8 cellular contexts compared by ENCODE assay signal in the genomic region with DNA sequence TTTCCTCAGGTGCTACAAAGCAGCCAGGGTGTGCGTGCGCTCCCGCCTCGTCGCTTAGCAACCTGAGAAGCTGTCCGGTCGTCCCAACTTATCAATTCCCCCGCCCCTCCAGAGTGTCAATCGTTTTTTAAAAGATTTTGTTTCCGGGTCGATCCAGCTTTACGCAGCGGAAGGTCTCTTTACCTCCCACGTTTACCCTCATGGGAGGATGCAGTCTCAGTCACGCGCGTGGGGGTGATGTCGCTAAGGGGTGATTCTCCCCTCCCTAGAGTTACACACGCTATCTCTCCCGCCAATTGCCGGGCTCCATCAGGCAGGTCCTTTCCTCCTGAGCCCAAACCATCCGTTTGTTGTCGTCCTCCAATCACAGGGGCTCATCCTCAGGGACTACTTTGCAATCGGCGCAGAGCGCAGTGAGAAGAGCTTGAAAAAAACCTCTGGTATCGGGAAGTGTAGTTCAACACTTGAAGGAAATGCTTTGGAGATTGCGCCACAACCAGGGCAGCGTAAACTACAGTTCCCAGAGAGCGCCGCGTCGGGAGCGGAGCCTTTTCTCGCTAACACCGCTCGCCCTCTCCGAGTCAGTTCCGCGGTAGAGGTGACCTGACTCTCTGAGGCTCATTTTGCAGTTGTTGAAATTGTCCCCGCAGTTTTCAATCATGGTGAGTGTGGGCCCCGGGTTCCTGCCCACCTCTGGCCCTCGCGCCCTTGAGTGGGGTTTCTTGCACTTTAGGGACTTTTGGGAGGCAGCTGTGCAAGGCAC. TPM values are rescaled to one million over a fixed set of nuclear protein-coding genes. Genes with fewer than 3 reads are reported as not detected.
DNase-seq lines count a peak whose midpoint lies in the region; ATAC-seq and TF ChIP-seq lines count a peak whose summit lies in the region.

A gene (plus strand): TSS at position 579 of the 763 bp plus-strand sequence. CDS start 81 bp downstream, at position 660.
A gene with protein sequence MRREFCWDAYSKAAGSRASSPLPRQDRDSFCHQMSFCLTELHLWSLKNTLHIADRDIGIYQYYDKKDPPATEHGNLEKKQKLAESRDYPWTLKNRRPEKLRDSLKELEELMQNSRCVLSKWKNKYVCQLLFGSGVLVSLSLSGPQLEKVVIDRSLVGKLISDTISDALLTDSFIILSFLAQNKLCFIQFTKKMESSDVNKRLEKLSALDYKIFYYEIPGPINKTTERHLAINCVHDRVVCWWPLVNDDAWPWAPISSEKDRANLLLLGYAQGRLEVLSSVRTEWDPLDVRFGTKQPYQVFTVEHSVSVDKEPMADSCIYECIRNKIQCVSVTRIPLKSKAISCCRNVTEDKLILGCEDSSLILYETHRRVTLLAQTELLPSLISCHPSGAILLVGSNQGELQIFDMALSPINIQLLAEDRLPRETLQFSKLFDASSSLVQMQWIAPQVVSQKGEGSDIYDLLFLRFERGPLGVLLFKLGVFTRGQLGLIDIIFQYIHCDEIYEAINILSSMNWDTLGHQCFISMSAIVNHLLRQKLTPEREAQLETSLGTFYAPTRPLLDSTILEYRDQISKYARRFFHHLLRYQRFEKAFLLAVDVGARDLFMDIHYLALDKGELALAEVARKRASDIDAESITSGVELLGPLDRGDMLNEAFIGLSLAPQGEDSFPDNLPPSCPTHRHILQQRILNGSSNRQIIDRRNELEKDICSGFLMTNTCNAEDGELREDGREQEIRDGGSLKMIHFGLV (minus strand): TSS at position 93 of the 763 bp plus-strand sequence. CDS start 206 bp downstream, outside the sequence.

- no peaks in the 10 kb centered on the region; the same call in 1 of the 2 replicates for H3K36me3 ChIP-seq in PC-3 (ENCODE audit: low read depth, low read length)

- peaks cover 29% of the 10 kb centered on the region for H3K4me1 ChIP-seq in PC-3 (ENCODE audit: insufficient read depth, low read length)

- H3K4me2 ChIP-seq in PC-3 (ENCODE audit: low read length): peak within 1 kb of the TSS; percentile 89

- peaks cover 49% of the 10 kb centered on the region for H3K36me3 Mint-ChIP-seq in activated T-cell treated with anti-CD3 and anti-CD28 coated beads, Interleukin-2, amount 50 U/mL, for 24 hours (ENCODE audit: low read depth)

- H3K27ac Mint-ChIP-seq in activated T-cell treated with anti-CD3 and anti-CD28 coated beads, Interleukin-2, amount 50 U/mL, for 24 hours: peak within 1 kb of the TSS; percentile 96

- intact Hi-C loops in PC-3 (cut with micrococcal nuclease): loop anchor here (1.0 to 5.0 kb wide), 5 partner anchors 26 to 304 kb away; a partner anchor contains a TSS

- peak within 1 kb of the TSS; percentile 95 for H3K4me3 Mint-ChIP-seq in activated T-cell treated with anti-CD3 and anti-CD28 coated beads, Interleukin-2, amount 50 U/mL, for 24 hours

- H2AFZ ChIP-seq in PC-3 (ENCODE audit: low read length): peak within 1 kb of the TSS; percentile 97

- peak; percentile 88 for TF ChIP-seq POLR2A in erythroblast (IDR thresholded peaks at IDR 0.05; ENCODE audit: low read length)

- H3K9me2 ChIP-seq in PC-3 (replicated peaks; ENCODE audit: low read length): no peaks in the 10 kb centered on the region

- H3K9me3 Mint-ChIP-seq in activated T-cell treated with anti-CD3 and anti-CD28 coated beads, Interleukin-2, amount 50 U/mL, for 24 hours: no peaks in the 10 kb centered on the region

- H3K27ac ChIP-seq in PC-3 (ENCODE audit: low read length): peak within 1 kb of the TSS; percentile 73

- no peak for TF ChIP-seq CTCF in PC-3 (conservative IDR thresholded peaks at IDR 0.05; ENCODE audit: low read depth, low read length)

- H3K9ac ChIP-seq in PC-3 (ENCODE audit: low read length): peak within 1 kb of the TSS; percentile 82

- no peaks in the 10 kb centered on the region for H3K27me3 Mint-ChIP-seq in activated T-cell treated with anti-CD3 and anti-CD28 coated beads, Interleukin-2, amount 50 U/mL, for 24 hours

- DNase-seq in DMS53 (lab: John Stamatoyannopoulos, UW) (peak; percentile 100), PC-3 (peak; percentile 99), erythroblast (lab: John Stamatoyannopoulos, UW) (peak; percentile 97 to 98), mucosa of gallbladder (ENCODE audit: low spot score) (peak; percentile 97)
- DNase-seq in Jurkat, Clone E6-1 (ENCODE audit: low read depth, low spot score): peak; percentile 99
- peak; percentile 92 for DNase-seq in activated T-cell treated with anti-CD3 and anti-CD28 coated beads, Interleukin-2, amount 50 U/mL, for 24 hours
- DNase-seq in stimulated activated CD8-positive, alpha-beta memory T cell treated with anti-CD3 and anti-CD28 coated beads, Interleukin-4, amount 100 ng/mL, for 24 hours (ENCODE audit: low read depth): peak; percentile 88

- BruUV-seq in PC-3 (replicated peaks; lab: Mats Ljungman, UMichigan): no TSS peak

- no peaks in the 10 kb centered on the region for H3K9me3 ChIP-seq in PC-3 (ENCODE audit: low read length)

- ATAC-seq in GM21717 (IDR thresholded peaks at IDR 0.05; ENCODE audit: unreplicated experiment): peak; percentile 87
- peak; percentile 87 for ATAC-seq in PC-3

- H3K27me3 ChIP-seq in PC-3 (ENCODE audit: low read length): no peaks in the 10 kb centered on the region

- H3K4me3 ChIP-seq in Jurkat, Clone E6-1 (ENCODE audit: low read length): peak within 1 kb of the TSS; percentile 80
- H3K4me3 ChIP-seq in PC-3 (ENCODE audit: low read length): peak within 1 kb of the TSS; percentile 82

- H3K4me1 Mint-ChIP-seq in activated T-cell treated with anti-CD3 and anti-CD28 coated beads, Interleukin-2, amount 50 U/mL, for 24 hours (ENCODE audit: low read depth): peaks cover 42% of the 10 kb centered on the region

- H3K79me2 ChIP-seq in PC-3 (ENCODE audit: low read length): peaks cover 75% of the 10 kb centered on the region

- H3F3A ChIP-seq in PC-3 (ENCODE audit: low read length, unreplicated experiment): no peaks in the 10 kb centered on the region

- H4K20me1 ChIP-seq in PC-3 (ENCODE audit: low read length): no peaks in the 10 kb centered on the region; the same call in 1 of the 2 replicates

- CTCF ChIA-PET in PC-3 (lab: Charles Lee): no interaction called here

- POLR2A ChIA-PET in PC-3 (lab: Charles Lee; ENCODE audit: unreplicated experiment): interaction anchor here (0.5 to 0.9 kb wide), 4 partner anchors 27 to 253 kb away, joined by 3 to 6 read pairs (median 3); a partner anchor contains a TSS

RNA-seq across cellular contexts. Expression of the first gene that starts in this region (rescaled TPM):
- polyA plus RNA-seq in Jurkat, Clone E6-1 (2012; ENCODE audit: insufficient read depth, insufficient read length): 450 TPM
- 249 and 304 TPM in 2 replicates for total RNA-seq in PC-3 (2014; rRNA removed)
- total RNA-seq in mucosa of gallbladder: 149 TPM

RNA-seq across cellular contexts. Expression of the second gene that starts in this region (rescaled TPM):
- 6.8 TPM for polyA plus RNA-seq in Jurkat, Clone E6-1 (2012; ENCODE audit: insufficient read depth, insufficient read length)
- total RNA-seq in PC-3 (2014; rRNA removed): 4.0 and 6.3 TPM in 2 replicates
- total RNA-seq in mucosa of gallbladder: 7.8 TPM

Comparison
In these comparisons a context has a peak if more than half of its experiments do, and no peak if none do; other contexts are left out.
1. Peak in every context shown above with its lines: DNase-seq, ATAC-seq, H3K4me3 ChIP-seq and H3K27ac ChIP-seq.